ENCODE assay signal across 8 cellular contexts in genomic region chr5:58460727-58461286, GRCh38.
A peak's percentile ranks its signal among the peaks of the same experiment; 100 is the strongest.
DNase-seq lines count a peak whose midpoint lies in the region; ATAC-seq, FAIRE-seq and TF ChIP-seq lines count a peak whose summit lies in the region.

No MANE protein-coding gene starts in this region.

- peak; percentile 79 for ATAC-seq in HG03025 (IDR thresholded peaks at IDR 0.05; ENCODE audit: low FRiP score, unreplicated experiment)

- H3K4me3 ChIP-seq in iPS-20b (ENCODE audit: low read length) (peak overlapping the region; percentile 84), skin epidermis (peak overlapping the region; percentile 57 to 98 (median 76))

- peaks cover 8% of the 10 kb centered on the region for H3K4me1 ChIP-seq in iPS-20b (ENCODE audit: insufficient read depth, low read length)

- H3K9me3 ChIP-seq in iPS-20b (ENCODE audit: insufficient read depth, low read depth, low read length): no peaks in the 10 kb centered on the region

- H3K27me3 ChIP-seq in iPS-20b (ENCODE audit: insufficient read depth, low read length): peaks cover 16% of the 10 kb centered on the region

- TF ChIP-seq CTCF in VCaP (conservative IDR thresholded peaks at IDR 0.05): peak; percentile 81

- FAIRE-seq in GM18507 (lab: Jason Lieb, UNC): peak; percentile 85

- peak; percentile 28 for DNase-seq in 8988T
- peak; percentile 51 for DNase-seq in GM18507 (ENCODE audit: extremely low spot score, insufficient read length, low read depth)
- peak; percentile 42 for DNase-seq in NCI-H2107 treated with DMSO at 0.1 percent for 48 hours (lab: John Stamatoyannopoulos, UW; ENCODE audit: unreplicated experiment)
- DNase-seq in T47D (ENCODE audit: low read depth in 1 of 2, low spot score in 1 of 2): peak; percentile 66 to 94

- H3K9ac ChIP-seq in iPS-20b (ENCODE audit: low read depth, low read length): no peak overlapping the region; the same call in 1 of the 2 replicates

- in situ Hi-C loops in T47D (cut with HindIII; ENCODE audit: low pct_unique_long_range_greater_than_20kb, low sequenced_read_pairs): no loop called here

- H3K36me3 ChIP-seq in iPS-20b (ENCODE audit: insufficient read depth, low read depth, low read length): peaks cover 22% of the 10 kb centered on the region

- H3K27ac ChIP-seq in VCaP (peak overlapping the region; percentile 84), iPS-20b (ENCODE audit: low read length) (no peak overlapping the region), skin epidermis (peak overlapping the region; percentile 81 to 99 (median 96))

Comparison
In these comparisons a context has a peak if more than half of its experiments do, and no peak if none do; other contexts are left out.
1. DNase-seq: peak in every context shown above with its lines; median percentile 80 in T47D; 51 in GM18507; 42 in NCI-H2107 treated with DMSO at 0.1 percent for 48 hours; 28 in 8988T.